ENCODE assay signal across 9 cellular contexts in genomic region chr2:232699110-232699509, GRCh38. TPM values are rescaled to one million over a fixed set of nuclear protein-coding genes. Genes with fewer than 3 reads are reported as not detected.
A peak's percentile ranks its signal among the peaks of the same experiment; 100 is the strongest.
DNase-seq lines count a peak whose midpoint lies in the region; ATAC-seq and TF ChIP-seq lines count a peak whose summit lies in the region.
"Had no signal": no experiment of that assay in that cellular context is flagged by ENCODE, and none has a peak within 500 bp of the region (broad histone marks: within the 10 kb centered on the region; RNA-seq: fewer than 3 reads in every experiment).

No MANE protein-coding gene starts in this region.

- H3K27ac Mint-ChIP-seq in glutamatergic neuron (ENCODE audit: unreplicated experiment) = peak overlapping the region; percentile 83
- H3K27ac Mint-ChIP-seq in stimulated activated naive B cell treated with anti-CD40 and anti-IgM and Interleukin-4, amounts not matched to agents 10 μg/mL and 1 μg/mL and 100 μg/mL, for 72 hours = peak overlapping the region; percentile 71

- no peak for ATAC-seq in activated T-cell treated with anti-CD3 and anti-CD28 coated beads, Interleukin-2, amount 50 U/mL, for 4 hours
- ATAC-seq in stimulated activated naive B cell treated with anti-CD40 and anti-IgM and Interleukin-4, amounts not matched to agents 10 μg/mL and 1 μg/mL and 100 μg/mL, for 72 hours (replicated peaks) = no peak
- no peak for ATAC-seq in GM19351 (IDR thresholded peaks at IDR 0.05; ENCODE audit: unreplicated experiment)

- peaks cover 7% of the 10 kb centered on the region for H3K9me3 Mint-ChIP-seq in activated T-cell treated with anti-CD3 and anti-CD28 coated beads, Interleukin-2, amount 50 U/mL, for 4 hours
- peaks cover 8% of the 10 kb centered on the region for H3K9me3 Mint-ChIP-seq in glutamatergic neuron (ENCODE audit: unreplicated experiment)
- H3K9me3 Mint-ChIP-seq in stimulated activated naive B cell treated with anti-CD40 and anti-IgM and Interleukin-4, amounts not matched to agents 10 μg/mL and 1 μg/mL and 100 μg/mL, for 72 hours = peaks cover 2 to 3% of the 10 kb centered on the region in 2 donors

- H3K36me3 Mint-ChIP-seq in activated T-cell treated with anti-CD3 and anti-CD28 coated beads, Interleukin-2, amount 50 U/mL, for 4 hours (ENCODE audit: insufficient read depth) = peaks cover 25% of the 10 kb centered on the region
- H3K36me3 Mint-ChIP-seq in glutamatergic neuron (ENCODE audit: unreplicated experiment) = no peaks in the 10 kb centered on the region
- peaks cover 18 to 24% of the 10 kb centered on the region in 2 donors for H3K36me3 Mint-ChIP-seq in stimulated activated naive B cell treated with anti-CD40 and anti-IgM and Interleukin-4, amounts not matched to agents 10 μg/mL and 1 μg/mL and 100 μg/mL, for 72 hours

- peak overlapping the region; percentile 78 for H3K4me3 ChIP-seq in WI38 (ENCODE audit: low read depth, low read length)

- H3K4me1 Mint-ChIP-seq in activated T-cell treated with anti-CD3 and anti-CD28 coated beads, Interleukin-2, amount 50 U/mL, for 4 hours (ENCODE audit: low read depth) = peaks cover 44% of the 10 kb centered on the region
- H3K4me1 Mint-ChIP-seq in glutamatergic neuron (ENCODE audit: low read depth, unreplicated experiment) = peaks cover 25% of the 10 kb centered on the region
- peaks cover 27 to 35% of the 10 kb centered on the region in 2 donors for H3K4me1 Mint-ChIP-seq in stimulated activated naive B cell treated with anti-CD40 and anti-IgM and Interleukin-4, amounts not matched to agents 10 μg/mL and 1 μg/mL and 100 μg/mL, for 72 hours

- H3K4me3 Mint-ChIP-seq in activated T-cell treated with anti-CD3 and anti-CD28 coated beads, Interleukin-2, amount 50 U/mL, for 4 hours = peak overlapping the region; percentile 91
- peak overlapping the region; percentile 97 for H3K4me3 Mint-ChIP-seq in glutamatergic neuron (ENCODE audit: unreplicated experiment)
- H3K4me3 Mint-ChIP-seq in stimulated activated naive B cell treated with anti-CD40 and anti-IgM and Interleukin-4, amounts not matched to agents 10 μg/mL and 1 μg/mL and 100 μg/mL, for 72 hours = peak overlapping the region; percentile 72 to 97

- TF ChIP-seq CTCF in WI38 (IDR thresholded peaks at IDR 0.05; ENCODE audit: low read depth, low read length) (no peak), glutamatergic neuron (IDR thresholded peaks at IDR 0.05; ENCODE audit: partially characterized antibody, unreplicated experiment) (no peak)

- DNase-seq in activated T-cell treated with anti-CD3 and anti-CD28 coated beads, Interleukin-2, amount 50 U/mL, for 4 hours = no peak
- DNase-seq in activated T-cell treated with anti-CD3 and anti-CD28 coated beads for 4 hours (no peak), glutamatergic neuron (no peak), GF-D8 (lab: John Stamatoyannopoulos, UW) (no peak), NCI-H2196 treated with DMSO at 0.1 percent for 48 hours (lab: John Stamatoyannopoulos, UW; ENCODE audit: unreplicated experiment) (no peak)
- DNase-seq in stimulated activated naive B cell treated with anti-CD40 and anti-IgM and Interleukin-4, amounts not matched to agents 10 μg/mL and 1 μg/mL and 100 μg/mL, for 72 hours = no peak
- DNase-seq: activated naive CD4-positive, alpha-beta T cell treated with Interleukin-2 at 50 U/mL for 16 hours had no signal

- H3K27me3 Mint-ChIP-seq in activated T-cell treated with anti-CD3 and anti-CD28 coated beads, Interleukin-2, amount 50 U/mL, for 4 hours (ENCODE audit: low read depth) = no peaks in the 10 kb centered on the region
- H3K27me3 Mint-ChIP-seq in glutamatergic neuron (ENCODE audit: unreplicated experiment) = peaks cover 2% of the 10 kb centered on the region
- H3K27me3 Mint-ChIP-seq in stimulated activated naive B cell treated with anti-CD40 and anti-IgM and Interleukin-4, amounts not matched to agents 10 μg/mL and 1 μg/mL and 100 μg/mL, for 72 hours = no peaks in the 10 kb centered on the region

RNA-seq across cellular contexts. Expression of gene GIGYF2, which starts 2.0 kb away (rescaled TPM):
- total RNA-seq in activated T-cell treated with anti-CD3 and anti-CD28 coated beads, Interleukin-2, amount 50 U/mL, for 4 hours = 10 to 100 TPM; 44.1 to 53.7 (median 47.4) TPM
- 91.7 TPM for total RNA-seq in glutamatergic neuron (ENCODE audit: unreplicated experiment)
